ENCODE assay signal across 27 cellular contexts in the genomic region with DNA sequence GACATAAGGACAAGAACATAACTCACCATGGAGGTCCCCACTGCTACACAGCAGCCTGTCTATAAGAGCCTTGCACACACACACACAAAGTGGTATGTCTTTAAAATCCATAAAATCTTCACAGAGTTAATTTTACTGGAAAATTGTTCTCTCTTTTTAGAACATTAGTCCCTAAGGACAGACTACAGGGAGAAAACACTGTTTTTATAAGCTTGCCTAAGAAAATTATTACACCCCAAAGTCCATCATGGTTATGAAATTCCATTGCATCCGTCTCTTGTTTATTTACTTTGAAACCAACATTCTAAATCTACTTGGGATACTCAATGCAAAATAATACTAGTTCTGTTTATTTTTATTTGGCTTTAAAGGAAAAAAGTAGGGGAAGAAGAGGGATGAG.
"Had no signal": no experiment of that assay in that cellular context is flagged by ENCODE, and none has a peak within 500 bp of the region (broad histone marks: within the 10 kb centered on the region; RNA-seq: fewer than 3 reads in every experiment).

No MANE protein-coding gene starts in this region.

- H3K36me3 ChIP-seq: neural progenitor cell, sigmoid colon, spleen, suprapubic skin, tibial artery, transverse colon, upper lobe of right lung, uterus had no signal

- H3K9me3 ChIP-seq: psoas muscle, sigmoid colon, suprapubic skin, testis, tibial artery, transverse colon, upper lobe of right lung, uterus had no signal

- H3K4me1 ChIP-seq: neural progenitor cell, parathyroid adenoma, psoas muscle, sigmoid colon, spleen, suprapubic skin, testis, tibial artery, upper lobe of right lung, uterus had no signal

- H3K4me3 ChIP-seq: neural progenitor cell, psoas muscle, sigmoid colon, skin epidermis, smooth muscle cell, spleen, suprapubic skin, testis, tibial artery, transverse colon, upper lobe of right lung, uterus had no signal

- H3K27ac ChIP-seq: neural progenitor cell, parathyroid adenoma, psoas muscle, sigmoid colon, skin epidermis, spleen, suprapubic skin, testis, tibial artery, transverse colon, upper lobe of right lung, uterus had no signal

- ATAC-seq: naive thymus-derived CD4-positive, alpha-beta T cell; natural killer cell; psoas muscle; right cardiac atrium; stimulated activated naive CD8-positive, alpha-beta T cell treated with anti-CD3 and anti-CD28 coated beads, Interleukin-15, amount 100 ng/mL, for 72 hours; stimulated activated naive CD8-positive, alpha-beta T cell treated with anti-CD3 and anti-CD28 coated beads, Interleukin-15, Interleukin-2, amounts not matched to agents 100 U/mL and 50 U/mL, for 24 hours; upper lobe of right lung had no signal

- H3K27me3 ChIP-seq: neural progenitor cell, sigmoid colon, suprapubic skin, testis, tibial artery, transverse colon, upper lobe of right lung, uterus had no signal

- H3K79me2 ChIP-seq: parathyroid adenoma had no signal

- H2AFZ ChIP-seq: neural progenitor cell, parathyroid adenoma had no signal

- H3K9ac ChIP-seq: neural progenitor cell, parathyroid adenoma had no signal

- H3K4me2 ChIP-seq: neural progenitor cell, smooth muscle cell had no signal

- DNase-seq: naive thymus-derived CD4-positive, alpha-beta T cell; natural killer cell; occipital lobe; posterior cingulate gyrus; psoas muscle; right cardiac atrium; sigmoid colon; spleen; stimulated activated CD4-positive, alpha-beta T cell treated with anti-CD3 and anti-CD28 coated beads, Interleukin-12 subunit alpha, Interleukin-12 subunit beta, amount 100 ng/mL, for 4 hours; stimulated activated CD4-positive, alpha-beta T cell treated with anti-CD3 and anti-CD28 coated beads, Interleukin-1b, Interleukin-23, amount 100 ng/mL, for 48 hours; stimulated activated CD4-positive, alpha-beta T cell treated with anti-CD3 and anti-CD28 coated beads, Interleukin-4, amount 100 ng/mL, for 1 hour; stimulated activated CD4-positive, alpha-beta T cell treated with anti-CD3 and anti-CD28 coated beads, Interleukin-4, amount 100 ng/mL, for 4 hours; stimulated activated CD8-positive, alpha-beta memory T cell treated with anti-CD3 and anti-CD28 coated beads, Interleukin-4, amount 100 ng/mL, for 48 hours; stimulated activated naive CD4-positive, alpha-beta T cell; stimulated activated naive CD8-positive, alpha-beta T cell treated with anti-CD3 and anti-CD28 coated beads, Interleukin-15, amount 100 ng/mL, for 72 hours; stimulated activated naive CD8-positive, alpha-beta T cell treated with anti-CD3 and anti-CD28 coated beads, Interleukin-15, Interleukin-2, amounts not matched to agents 100 U/mL and 50 U/mL, for 24 hours; substantia nigra; testis; tibial artery; transverse colon; upper lobe of right lung; uterus had no signal
